1 cellular context compared by ENCODE assay signal in genomic region chr4:111204807-111205206, GRCh38.
TF ChIP-seq lines count a peak whose summit lies in the region.

No MANE protein-coding gene starts in this region.

TF ChIP-seq in SK-N-SH, 30 proteins besides CTCF, POLR2A, EP300 and RAD21 (continued from another document):
- no peak for TF ChIP-seq PBX3 (IDR thresholded peaks at IDR 0.05)
